ENCODE assay signal across 8 cellular contexts in genomic region chr10:89563861-89564478, GRCh38. TPM values are rescaled to one million over a fixed set of nuclear protein-coding genes. Genes with fewer than 3 reads are reported as not detected.
A peak's percentile ranks its signal among the peaks of the same experiment; 100 is the strongest.
DNase-seq lines count a peak whose midpoint lies in the region; ATAC-seq and TF ChIP-seq lines count a peak whose summit lies in the region.

No MANE protein-coding gene starts in this region.

- H3K4me1 ChIP-seq in sigmoid colon, result no peaks in the 10 kb centered on the region

- no peak overlapping the region for H3K27ac Mint-ChIP-seq in activated naive CD8-positive, alpha-beta T cell treated with anti-CD3 and anti-CD28 coated beads, Interleukin-2, amount 50 U/mL, for 24 hours

- H3K9me3 ChIP-seq in sigmoid colon, result no peaks in the 10 kb centered on the region

- H3K36me3 Mint-ChIP-seq in activated naive CD8-positive, alpha-beta T cell treated with anti-CD3 and anti-CD28 coated beads, Interleukin-2, amount 50 U/mL, for 24 hours (ENCODE audit: low read depth), result no peaks in the 10 kb centered on the region

- H3K4me1 Mint-ChIP-seq in activated naive CD8-positive, alpha-beta T cell treated with anti-CD3 and anti-CD28 coated beads, Interleukin-2, amount 50 U/mL, for 24 hours, result no peaks in the 10 kb centered on the region

- DNase-seq in Ammon's horn (ENCODE audit: low spot score), result peak; percentile 58
- peak; percentile 42 for DNase-seq in GM10266 (ENCODE audit: extremely low spot score)
- peak; percentile 19 for DNase-seq in NCI-H2029 treated with DMSO at 0.1 percent for 48 hours (lab: John Stamatoyannopoulos, UW)
- DNase-seq in activated naive CD8-positive, alpha-beta T cell treated with anti-CD3 and anti-CD28 coated beads, Interleukin-2, amount 50 U/mL, for 24 hours, result no peak
- DNase-seq in left cardiac atrium, result no peak
- no peak for DNase-seq in sigmoid colon

- peaks cover 9% of the 10 kb centered on the region for H3K27me3 Mint-ChIP-seq in activated naive CD8-positive, alpha-beta T cell treated with anti-CD3 and anti-CD28 coated beads, Interleukin-2, amount 50 U/mL, for 24 hours

- H3K27me3 ChIP-seq in sigmoid colon, result no peaks in the 10 kb centered on the region

- peak; percentile 60 for TF ChIP-seq CTCF in GM10266 (IDR thresholded peaks at IDR 0.05; ENCODE audit: control insufficient read depth, insufficient read depth, low read depth, missing control alignments)
- TF ChIP-seq CTCF in sigmoid colon (IDR thresholded peaks at IDR 0.05), result peak; percentile 58 to 81 (median 69)

- no peak for TF ChIP-seq EP300 in sigmoid colon (IDR thresholded peaks at IDR 0.05)

- no peak overlapping the region for H3K4me3 ChIP-seq in sigmoid colon

- no peaks in the 10 kb centered on the region for H3K9me3 Mint-ChIP-seq in activated naive CD8-positive, alpha-beta T cell treated with anti-CD3 and anti-CD28 coated beads, Interleukin-2, amount 50 U/mL, for 24 hours

- WGBS in sigmoid colon, 2 donors, result 3 to 21% methylated on average over 2 of the region's 2 CpGs

- H3K36me3 ChIP-seq in sigmoid colon, result no peaks in the 10 kb centered on the region

- no peak overlapping the region for H3K27ac ChIP-seq in sigmoid colon

- intact Hi-C loops in left cardiac atrium (cut with DNase I) (loop anchor here (2.0 to 5.0 kb wide), 2 partner anchors 137 kb away; no protein-coding TSS in a partner anchor), sigmoid colon (cut with DNase I) (loop anchor here (1.0 to 10.0 kb wide), 2 partner anchors 138 to 539 kb away; no protein-coding TSS in a partner anchor)

- peak; percentile 43 for ATAC-seq in activated naive CD8-positive, alpha-beta T cell treated with anti-CD3 and anti-CD28 coated beads, Interleukin-2, amount 50 U/mL, for 24 hours
- ATAC-seq in left cardiac atrium (peak; percentile 63 to 66), GM19467 (IDR thresholded peaks at IDR 0.05; ENCODE audit: unreplicated experiment) (no peak), GM19397 (IDR thresholded peaks at IDR 0.05; ENCODE audit: unreplicated experiment) (no peak)

- no peak for TF ChIP-seq POLR2A in sigmoid colon (IDR thresholded peaks at IDR 0.05)

- H3K4me3 Mint-ChIP-seq in activated naive CD8-positive, alpha-beta T cell treated with anti-CD3 and anti-CD28 coated beads, Interleukin-2, amount 50 U/mL, for 24 hours, result no peak overlapping the region

RNA-seq across cellular contexts. Expression of gene SLC16A12, which starts 28.6 kb away (rescaled TPM):
- 1 to 10 TPM; 2.3 to 6.2 TPM for total RNA-seq in left cardiac atrium
- 1 to 10 TPM; 1.1 to 3.9 (median 2.2) TPM for total RNA-seq in sigmoid colon
- polyA plus RNA-seq in sigmoid colon, result under 1 TPM in 2 of 3 donors, not detected in 1; 0.13 to 0.23 TPM

Comparison
In these comparisons a context has a peak if more than half of its experiments do, and no peak if none do; other contexts are left out.
1. DNase-seq: peak in Ammon's horn (single experiment), GM10266 (single experiment) and NCI-H2029 treated with DMSO at 0.1 percent for 48 hours (single experiment); none in activated naive CD8-positive, alpha-beta T cell treated with anti-CD3 and anti-CD28 coated beads, Interleukin-2, amount 50 U/mL, for 24 hours (single experiment), left cardiac atrium (single experiment) and sigmoid colon (single experiment).
2. ATAC-seq: peak in activated naive CD8-positive, alpha-beta T cell treated with anti-CD3 and anti-CD28 coated beads, Interleukin-2, amount 50 U/mL, for 24 hours (single experiment) and left cardiac atrium (2 of 2); none in GM19467 (single experiment) and GM19397 (single experiment).